8 cellular contexts compared by ENCODE assay signal in the genomic region with DNA sequence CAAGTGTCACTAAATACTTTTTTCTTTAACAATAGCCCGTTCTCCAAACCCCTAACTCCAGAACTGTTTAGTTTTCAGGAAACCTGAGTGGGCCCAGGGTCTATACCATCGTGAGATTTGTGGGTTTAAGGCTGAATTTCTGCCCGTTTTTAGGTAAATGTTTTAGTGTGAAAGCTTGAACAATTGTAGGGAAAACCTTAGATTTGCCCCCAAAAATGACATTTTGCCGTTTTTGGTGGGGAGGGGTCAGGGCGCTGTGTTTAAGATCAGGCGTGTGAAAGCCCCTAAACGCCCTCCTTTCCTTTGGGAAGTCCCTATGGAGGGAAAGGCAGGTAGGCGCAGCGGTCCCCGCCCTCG. TPM values are rescaled to one million over a fixed set of nuclear protein-coding genes. Genes with fewer than 3 reads are reported as not detected.
DNase-seq lines count a peak whose midpoint lies in the region; ATAC-seq, FAIRE-seq and TF ChIP-seq lines count a peak whose summit lies in the region.

No MANE protein-coding gene starts in this region.

- no peaks in the 10 kb centered on the region for H3K36me3 ChIP-seq in ACC112 (ENCODE audit: insufficient read depth, low read length)
- no peaks in the 10 kb centered on the region for H3K36me3 ChIP-seq in astrocyte (ENCODE audit: insufficient read depth, low read length)
- no peaks in the 10 kb centered on the region for H3K36me3 ChIP-seq in mesodermal cell (ENCODE audit: control insufficient read depth, insufficient read depth, low read length)

- H3K79me2 ChIP-seq in ACC112 (ENCODE audit: control insufficient read depth, insufficient read depth, low read length, unreplicated experiment) (peaks cover 46% of the 10 kb centered on the region), astrocyte (ENCODE audit: insufficient read depth, low read length) (peaks cover 47% of the 10 kb centered on the region)

- DNase-seq in astrocyte (ENCODE audit: low read depth), result no peak
- DNase-seq in NCI-H2029 treated with DMSO at 0.1 percent for 48 hours (lab: John Stamatoyannopoulos, UW), result no peak
- DNase-seq in stimulated activated CD4-positive, alpha-beta T cell treated with anti-CD3 and anti-CD28 coated beads, Interleukin-12 subunit alpha, Interleukin-12 subunit beta, amount 100 ng/mL, for 4 hours, result no peak
- DNase-seq in NOMO-1 treated with DMSO at 0.1 percent for 48 hours (lab: John Stamatoyannopoulos, UW; ENCODE audit: unreplicated experiment), result no peak

- H3K9me3 ChIP-seq in astrocyte (ENCODE audit: insufficient read depth, low read depth, low read length) (no peaks in the 10 kb centered on the region), mesodermal cell (ENCODE audit: control insufficient read depth, low read length) (no peaks in the 10 kb centered on the region)

- H3K4me1 ChIP-seq in ACC112 (ENCODE audit: control insufficient read depth, insufficient read depth, low read length, unreplicated experiment) (peaks cover 12% of the 10 kb centered on the region), astrocyte (ENCODE audit: insufficient read depth, low read length) (peaks cover 11% of the 10 kb centered on the region), mesodermal cell (ENCODE audit: control insufficient read depth, insufficient read depth, low read length, poor library complexity, severe bottlenecking) (no peaks in the 10 kb centered on the region)

- peaks cover 20% of the 10 kb centered on the region for H3K4me1 Mint-ChIP-seq in astrocyte (ENCODE audit: low read depth, unreplicated experiment)

- H4K20me1 ChIP-seq in astrocyte (ENCODE audit: insufficient read depth, low read length), result peaks cover 41% of the 10 kb centered on the region

- WGBS in mesodermal cell (ENCODE audit: insufficient coverage in 2 of 2), 2 experiments, result 4 to 16% methylated on average over 3 of the region's 11 CpGs

- ATAC-seq in HG02571 (IDR thresholded peaks at IDR 0.05; ENCODE audit: unreplicated experiment) (peak; percentile 3), HG02642 (IDR thresholded peaks at IDR 0.05; ENCODE audit: poor library complexity, unreplicated experiment) (no peak)

- no peaks in the 10 kb centered on the region for H3K36me3 Mint-ChIP-seq in astrocyte (ENCODE audit: low read depth, unreplicated experiment)

- no peak overlapping the region for H3K27ac ChIP-seq in ACC112 (ENCODE audit: low read depth, low read length)
- no peak overlapping the region for H3K27ac ChIP-seq in astrocyte (ENCODE audit: low read depth, low read length)
- H3K27ac ChIP-seq in mesodermal cell (ENCODE audit: low read depth, low read length, severe bottlenecking), result no peak overlapping the region

- peak overlapping the region; percentile 99 for H3K4me3 Mint-ChIP-seq in astrocyte (ENCODE audit: unreplicated experiment)

- H3K9ac ChIP-seq in astrocyte (ENCODE audit: low read length), result peak overlapping the region; percentile 94

- peak overlapping the region; percentile 81 for H3K27ac Mint-ChIP-seq in astrocyte (ENCODE audit: unreplicated experiment)

- H3K4me3 ChIP-seq in ACC112 (ENCODE audit: low read depth, low read length), result peak overlapping the region; percentile 96
- H3K4me3 ChIP-seq in astrocyte (ENCODE audit: insufficient read depth, low read depth, low read length), result peak overlapping the region; percentile 72
- H3K4me3 ChIP-seq in mesodermal cell (ENCODE audit: extremely low read depth, insufficient read depth, low read length, poor library complexity, severe bottlenecking), result peak overlapping the region; percentile 80

- H3K27me3 ChIP-seq in ACC112 (ENCODE audit: insufficient read depth, low read length) (no peaks in the 10 kb centered on the region), astrocyte (ENCODE audit: insufficient read depth, low read length) (no peaks in the 10 kb centered on the region)

- no peaks in the 10 kb centered on the region for H3K27me3 Mint-ChIP-seq in astrocyte (ENCODE audit: low read depth, unreplicated experiment)

- H2AFZ ChIP-seq in ACC112 (ENCODE audit: low read length, unreplicated experiment), result peak overlapping the region; percentile 93
- H2AFZ ChIP-seq in astrocyte (ENCODE audit: low read depth, low read length), result peak overlapping the region; percentile 94

- H3K4me2 ChIP-seq in astrocyte (ENCODE audit: low read length), result peak overlapping the region; percentile 99

- no peak for FAIRE-seq in astrocyte (lab: Jason Lieb, UNC)

- no peak for TF ChIP-seq CTCF in astrocyte (IDR thresholded peaks at IDR 0.05; ENCODE audit: insufficient read depth, low read depth, low read length)

- H3K9me3 Mint-ChIP-seq in astrocyte (ENCODE audit: unreplicated experiment), result no peaks in the 10 kb centered on the region

RNA-seq across cellular contexts. Expression of gene PRPF39, which starts 0.3 kb away (rescaled TPM):
- total RNA-seq in astrocyte, result 42.6 and 43.3 TPM in 2 replicates
- polyA plus RNA-seq in mesodermal cell (2013, experiment 1 of 2), result 22.3 TPM
- 28.8 TPM for polyA plus RNA-seq in mesodermal cell (2013, experiment 2 of 2)

RNA-seq across cellular contexts. Expression of gene FKBP3, which starts 50.7 kb away (rescaled TPM):
- total RNA-seq in astrocyte, result 66.1 and 77.0 TPM in 2 replicates
- polyA plus RNA-seq in mesodermal cell (2013, experiment 1 of 2), result 111 TPM
- 139 TPM for polyA plus RNA-seq in mesodermal cell (2013, experiment 2 of 2)

RNA-seq across cellular contexts. Expression of gene FANCM, which starts 52.1 kb away (rescaled TPM):
- 4.2 and 5.4 TPM in 2 replicates for total RNA-seq in astrocyte
- 5.6 TPM for polyA plus RNA-seq in mesodermal cell (2013, experiment 1 of 2)
- 6.7 TPM for polyA plus RNA-seq in mesodermal cell (2013, experiment 2 of 2)
